Comparison of ENCODE assay signal across 15 cellular contexts in the genomic region with DNA sequence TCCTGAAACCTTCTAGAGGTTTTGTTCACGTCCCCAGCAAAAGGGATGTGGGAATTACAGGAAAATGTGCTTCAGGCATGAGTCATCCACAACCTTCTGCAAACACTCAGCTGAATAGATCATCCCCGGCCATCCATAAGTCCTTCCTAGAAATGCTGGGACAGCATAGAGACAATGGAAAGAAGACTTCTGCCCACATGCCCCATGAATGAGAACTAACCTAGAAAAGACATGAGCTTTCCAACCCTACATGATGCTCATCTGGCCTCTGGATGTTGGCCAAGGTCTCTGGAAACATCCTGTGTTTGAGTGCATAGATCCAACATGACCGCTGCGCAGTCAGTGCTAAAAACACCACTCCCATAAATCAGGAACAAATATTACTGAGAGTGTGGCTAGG.
DNase-seq lines count a peak whose midpoint lies in the region; ATAC-seq and TF ChIP-seq lines count a peak whose summit lies in the region.
"Had no signal": no experiment of that assay in that cellular context is flagged by ENCODE, and none has a peak within 500 bp of the region (broad histone marks: within the 10 kb centered on the region; RNA-seq: fewer than 3 reads in every experiment).

No MANE protein-coding gene starts in this region.

- no peaks in the 10 kb centered on the region for H3K27me3 Mint-ChIP-seq in activated T-cell treated with anti-CD3 and anti-CD28 coated beads, Interleukin-2, amount 50 U/mL, for 72 hours (ENCODE audit: low read depth)

- no peaks in the 10 kb centered on the region for H3K36me3 Mint-ChIP-seq in activated T-cell treated with anti-CD3 and anti-CD28 coated beads, Interleukin-2, amount 50 U/mL, for 72 hours (ENCODE audit: insufficient read depth in 2 of 2)
- H3K36me3 Mint-ChIP-seq: activated naive CD4-positive, alpha-beta T cell treated with anti-CD3 and anti-CD28 coated beads, Interleukin-2, amount 50 U/mL, for 24 hours; type B pancreatic cell had no signal

- no peaks in the 10 kb centered on the region for H3K27me3 ChIP-seq in GM23248 (replicated peaks; ENCODE audit: insufficient read depth)
- H3K27me3 ChIP-seq: Peyer's patch had no signal

- H3K4me3 Mint-ChIP-seq in activated T-cell treated with anti-CD3 and anti-CD28 coated beads, Interleukin-2, amount 50 U/mL, for 72 hours, result no peak overlapping the region
- H3K4me3 Mint-ChIP-seq: activated CD4-positive, alpha-beta memory T cell treated with anti-CD3 and anti-CD28 coated beads, Interleukin-2, amount 10 ng/mL, durations not matched to agents 7 days and 5 days; activated naive CD4-positive, alpha-beta T cell treated with anti-CD3 and anti-CD28 coated beads, Interleukin-2, amount 50 U/mL, for 24 hours; type B pancreatic cell had no signal

- H3K4me1 ChIP-seq in GM23248 (ENCODE audit: insufficient read depth), result no peaks in the 10 kb centered on the region
- H3K4me1 ChIP-seq: Peyer's patch had no signal

- H3F3A ChIP-seq in GM23248 (ENCODE audit: insufficient read depth), result no peaks in the 10 kb centered on the region

- H3K4me2 ChIP-seq in GM23248 (ENCODE audit: unreplicated experiment), result no peak overlapping the region

- no peak overlapping the region for H2AFZ ChIP-seq in GM23248

- in situ Hi-C loops in GM23248 (cut with MboI), result no loop called here

- no peaks in the 10 kb centered on the region for H3K9me3 Mint-ChIP-seq in activated T-cell treated with anti-CD3 and anti-CD28 coated beads, Interleukin-2, amount 50 U/mL, for 72 hours
- H3K9me3 Mint-ChIP-seq: activated CD4-positive, alpha-beta memory T cell treated with anti-CD3 and anti-CD28 coated beads, Interleukin-2, amount 10 ng/mL, durations not matched to agents 7 days and 5 days; activated naive CD4-positive, alpha-beta T cell treated with anti-CD3 and anti-CD28 coated beads, Interleukin-2, amount 50 U/mL, for 24 hours had no signal

- WGBS in GM23248 (ENCODE audit: low coverage in 1 of 2, low lambda C conversion rate in 2 of 2, missing lambda C conversion rate in 2 of 2), 2 experiments, result 50 to 51% methylated on average over 4 of the region's 4 CpGs

- H4K20me1 ChIP-seq in GM23248 (ENCODE audit: insufficient read depth), result no peaks in the 10 kb centered on the region; the same call in 1 of the 2 replicates

- peak; percentile 62 for DNase-seq in A172 (ENCODE audit: low spot score)
- peak; percentile 68 for DNase-seq in GM23248
- peak; percentile 2 for DNase-seq in glomerular visceral epithelial cell (ENCODE audit: extremely low spot score)
- DNase-seq in activated T-cell treated with anti-CD3 and anti-CD28 coated beads, Interleukin-2, amount 50 U/mL, for 72 hours, result no peak
- DNase-seq in epidermal melanocyte (ENCODE audit: insufficient read length, low spot score), result no peak
- DNase-seq: activated CD4-positive, alpha-beta memory T cell treated with anti-CD3 and anti-CD28 coated beads, Interleukin-2, amount 10 ng/mL, durations not matched to agents 7 days and 5 days; cortex of kidney; NCI-H226; Peyer's patch; T1000 had no signal

- H3K9ac ChIP-seq in GM23248, result no peak overlapping the region

- H3K9me2 ChIP-seq in GM23248 (ENCODE audit: insufficient read depth), result no peaks in the 10 kb centered on the region

- no peaks in the 10 kb centered on the region for H3K4me1 Mint-ChIP-seq in activated T-cell treated with anti-CD3 and anti-CD28 coated beads, Interleukin-2, amount 50 U/mL, for 72 hours (ENCODE audit: low read depth)
- H3K4me1 Mint-ChIP-seq: activated naive CD4-positive, alpha-beta T cell treated with anti-CD3 and anti-CD28 coated beads, Interleukin-2, amount 50 U/mL, for 24 hours had no signal

- H3K9me3 ChIP-seq in GM23248 (ENCODE audit: low read depth), result no peaks in the 10 kb centered on the region
- H3K9me3 ChIP-seq: Peyer's patch had no signal

- no peak overlapping the region for H3K27ac ChIP-seq in GM23248
- H3K27ac ChIP-seq: Peyer's patch had no signal

- H3K36me3 ChIP-seq in GM23248 (ENCODE audit: low read depth), result no peaks in the 10 kb centered on the region
- H3K36me3 ChIP-seq: Peyer's patch had no signal

- H3K27ac Mint-ChIP-seq in activated T-cell treated with anti-CD3 and anti-CD28 coated beads, Interleukin-2, amount 50 U/mL, for 72 hours, result no peak overlapping the region
- H3K27ac Mint-ChIP-seq: activated CD4-positive, alpha-beta memory T cell treated with anti-CD3 and anti-CD28 coated beads, Interleukin-2, amount 10 ng/mL, durations not matched to agents 7 days and 5 days; activated naive CD4-positive, alpha-beta T cell treated with anti-CD3 and anti-CD28 coated beads, Interleukin-2, amount 50 U/mL, for 24 hours; type B pancreatic cell had no signal

- H3K79me2 ChIP-seq in GM23248 (ENCODE audit: insufficient read depth), result no peaks in the 10 kb centered on the region

- ATAC-seq in SK-N-SH treated with all-trans-retinoic acid at 6 μM for 48 hours, result peak; percentile 93
- ATAC-seq in HG03520 (IDR thresholded peaks at IDR 0.05; ENCODE audit: unreplicated experiment), result no peak
- ATAC-seq in GM18870 (IDR thresholded peaks at IDR 0.05; ENCODE audit: unreplicated experiment), result no peak
- ATAC-seq in activated T-cell treated with anti-CD3 and anti-CD28 coated beads, Interleukin-2, amount 50 U/mL, for 72 hours (replicated peaks in 1 of 2), result no peak

- no peak overlapping the region for H3K4me3 ChIP-seq in GM23248
- H3K4me3 ChIP-seq: Peyer's patch had no signal

TF ChIP-seq in SK-N-SH treated with all-trans-retinoic acid at 6 μM for 48 hours, 23 proteins besides CTCF, POLR2A, EP300 and RAD21 (continues in another document):
- TF ChIP-seq ZFP30 (CRISPR knock-in tag; IDR thresholded peaks at IDR 0.05) (no peak), CSDC2 (CRISPR knock-in tag; IDR thresholded peaks at IDR 0.05) (no peak), BACH2 (CRISPR knock-in tag; IDR thresholded peaks at IDR 0.05; ENCODE audit: borderline replicate concordance) (no peak), RARB (CRISPR knock-in tag; IDR thresholded peaks at IDR 0.05) (no peak), ZNF565 (CRISPR knock-in tag; conservative IDR thresholded peaks at IDR 0.05; ENCODE audit: low read depth) (no peak), ZNF70 (CRISPR knock-in tag; IDR thresholded peaks at IDR 0.05) (no peak), ESRRG (CRISPR knock-in tag; IDR thresholded peaks at IDR 0.05) (no peak), ARNTL (CRISPR knock-in tag; IDR thresholded peaks at IDR 0.05; ENCODE audit: borderline replicate concordance, low read depth) (no peak)
- TF ChIP-seq, protein P1, sequence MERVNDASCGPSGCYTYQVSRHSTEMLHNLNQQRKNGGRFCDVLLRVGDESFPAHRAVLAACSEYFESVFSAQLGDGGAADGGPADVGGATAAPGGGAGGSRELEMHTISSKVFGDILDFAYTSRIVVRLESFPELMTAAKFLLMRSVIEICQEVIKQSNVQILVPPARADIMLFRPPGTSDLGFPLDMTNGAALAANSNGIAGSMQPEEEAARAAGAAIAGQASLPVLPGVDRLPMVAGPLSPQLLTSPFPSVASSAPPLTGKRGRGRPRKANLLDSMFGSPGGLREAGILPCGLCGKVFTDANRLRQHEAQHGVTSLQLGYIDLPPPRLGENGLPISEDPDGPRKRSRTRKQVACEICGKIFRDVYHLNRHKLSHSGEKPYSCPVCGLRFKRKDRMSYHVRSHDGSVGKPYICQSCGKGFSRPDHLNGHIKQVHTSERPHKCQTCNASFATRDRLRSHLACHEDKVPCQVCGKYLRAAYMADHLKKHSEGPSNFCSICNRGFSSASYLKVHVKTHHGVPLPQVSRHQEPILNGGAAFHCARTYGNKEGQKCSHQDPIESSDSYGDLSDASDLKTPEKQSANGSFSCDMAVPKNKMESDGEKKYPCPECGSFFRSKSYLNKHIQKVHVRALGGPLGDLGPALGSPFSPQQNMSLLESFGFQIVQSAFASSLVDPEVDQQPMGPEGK (CRISPR knock-in tag; IDR thresholded peaks at IDR 0.05; ENCODE audit: borderline replicate concordance), result no peak
- TF ChIP-seq, protein P2, sequence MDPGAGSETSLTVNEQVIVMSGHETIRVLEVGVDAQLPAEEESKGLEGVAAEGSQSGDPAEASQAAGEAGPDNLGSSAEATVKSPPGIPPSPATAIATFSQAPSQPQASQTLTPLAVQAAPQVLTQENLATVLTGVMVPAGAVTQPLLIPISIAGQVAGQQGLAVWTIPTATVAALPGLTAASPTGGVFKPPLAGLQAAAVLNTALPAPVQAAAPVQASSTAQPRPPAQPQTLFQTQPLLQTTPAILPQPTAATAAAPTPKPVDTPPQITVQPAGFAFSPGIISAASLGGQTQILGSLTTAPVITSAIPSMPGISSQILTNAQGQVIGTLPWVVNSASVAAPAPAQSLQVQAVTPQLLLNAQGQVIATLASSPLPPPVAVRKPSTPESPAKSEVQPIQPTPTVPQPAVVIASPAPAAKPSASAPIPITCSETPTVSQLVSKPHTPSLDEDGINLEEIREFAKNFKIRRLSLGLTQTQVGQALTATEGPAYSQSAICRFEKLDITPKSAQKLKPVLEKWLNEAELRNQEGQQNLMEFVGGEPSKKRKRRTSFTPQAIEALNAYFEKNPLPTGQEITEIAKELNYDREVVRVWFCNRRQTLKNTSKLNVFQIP (CRISPR knock-in tag; IDR thresholded peaks at IDR 0.05; ENCODE audit: borderline replicate concordance, low read depth), result no peak
- TF ChIP-seq, protein P3, sequence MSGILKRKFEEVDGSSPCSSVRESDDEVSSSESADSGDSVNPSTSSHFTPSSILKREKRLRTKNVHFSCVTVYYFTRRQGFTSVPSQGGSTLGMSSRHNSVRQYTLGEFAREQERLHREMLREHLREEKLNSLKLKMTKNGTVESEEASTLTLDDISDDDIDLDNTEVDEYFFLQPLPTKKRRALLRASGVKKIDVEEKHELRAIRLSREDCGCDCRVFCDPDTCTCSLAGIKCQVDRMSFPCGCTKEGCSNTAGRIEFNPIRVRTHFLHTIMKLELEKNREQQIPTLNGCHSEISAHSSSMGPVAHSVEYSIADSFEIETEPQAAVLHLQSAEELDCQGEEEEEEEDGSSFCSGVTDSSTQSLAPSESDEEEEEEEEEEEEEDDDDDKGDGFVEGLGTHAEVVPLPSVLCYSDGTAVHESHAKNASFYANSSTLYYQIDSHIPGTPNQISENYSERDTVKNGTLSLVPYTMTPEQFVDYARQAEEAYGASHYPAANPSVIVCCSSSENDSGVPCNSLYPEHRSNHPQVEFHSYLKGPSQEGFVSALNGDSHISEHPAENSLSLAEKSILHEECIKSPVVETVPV (CRISPR knock-in tag; IDR thresholded peaks at IDR 0.05), result no peak
- TF ChIP-seq, protein P4, sequence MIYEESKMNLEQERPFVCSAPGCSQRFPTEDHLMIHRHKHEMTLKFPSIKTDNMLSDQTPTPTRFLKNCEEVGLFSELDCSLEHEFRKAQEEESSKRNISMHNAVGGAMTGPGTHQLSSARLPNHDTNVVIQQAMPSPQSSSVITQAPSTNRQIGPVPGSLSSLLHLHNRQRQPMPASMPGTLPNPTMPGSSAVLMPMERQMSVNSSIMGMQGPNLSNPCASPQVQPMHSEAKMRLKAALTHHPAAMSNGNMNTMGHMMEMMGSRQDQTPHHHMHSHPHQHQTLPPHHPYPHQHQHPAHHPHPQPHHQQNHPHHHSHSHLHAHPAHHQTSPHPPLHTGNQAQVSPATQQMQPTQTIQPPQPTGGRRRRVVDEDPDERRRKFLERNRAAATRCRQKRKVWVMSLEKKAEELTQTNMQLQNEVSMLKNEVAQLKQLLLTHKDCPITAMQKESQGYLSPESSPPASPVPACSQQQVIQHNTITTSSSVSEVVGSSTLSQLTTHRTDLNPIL (CRISPR knock-in tag; IDR thresholded peaks at IDR 0.05; ENCODE audit: low read depth), result no peak

Comparison
In these comparisons a context has a peak if more than half of its experiments do, and no peak if none do; other contexts are left out.
1. DNase-seq: peak in A172 (single experiment), GM23248 (single experiment) and glomerular visceral epithelial cell (single experiment); none in activated T-cell treated with anti-CD3 and anti-CD28 coated beads, Interleukin-2, amount 50 U/mL, for 72 hours (0 of 2) and epidermal melanocyte (single experiment).